ENCODE assay signal across 8 cellular contexts in genomic region chr10:43816351-43817321, GRCh38.
DNase-seq lines count a peak whose midpoint lies in the region; ATAC-seq and TF ChIP-seq lines count a peak whose summit lies in the region.

No MANE protein-coding gene starts in this region.

- peak; percentile 99 for ATAC-seq in HG03108 (IDR thresholded peaks at IDR 0.05; ENCODE audit: unreplicated experiment)
- ATAC-seq in activated CD4-positive, CD25-positive, alpha-beta regulatory T cell treated with anti-CD3 and anti-CD28 coated beads, Interleukin-2, amount 50 U/mL, for 24 hours: peak; percentile 88 to 94

- H3K4me3 ChIP-seq in colonic mucosa: no peak overlapping the region
- no peak overlapping the region for H3K4me3 ChIP-seq in A673 (ENCODE audit: low read depth, low read length, poor library complexity, severe bottlenecking)

- H3K27ac ChIP-seq in colonic mucosa (no peak overlapping the region), A673 (ENCODE audit: low read depth, low read length, poor library complexity, severe bottlenecking) (no peak overlapping the region)

- H3K9me3 ChIP-seq in colonic mucosa (no peaks in the 10 kb centered on the region), A673 (ENCODE audit: low read depth, low read length, poor library complexity, severe bottlenecking) (no peaks in the 10 kb centered on the region)

- peaks cover 2% of the 10 kb centered on the region for H3K4me1 ChIP-seq in colonic mucosa
- H3K4me1 ChIP-seq in A673 (ENCODE audit: insufficient read depth, low read length, poor library complexity, severe bottlenecking): no peaks in the 10 kb centered on the region

- TF ChIP-seq CTCF in colonic mucosa (IDR thresholded peaks at IDR 0.05) (no peak), A673 (conservative IDR thresholded peaks at IDR 0.05; ENCODE audit: low read depth, low read length) (no peak)

- H3K9ac ChIP-seq in colonic mucosa (ENCODE audit: low read depth in 2 of 2, low read length in 2 of 2): no peak overlapping the region

- POLR2A ChIA-PET in A673 (lab: Charles Lee; ENCODE audit: low non-redundant PET): no interaction called here

- H3K36me3 ChIP-seq in colonic mucosa (no peaks in the 10 kb centered on the region), A673 (ENCODE audit: insufficient read depth, low read length, poor library complexity, severe bottlenecking) (no peaks in the 10 kb centered on the region)

- CTCF ChIA-PET in A673 (lab: Charles Lee): no interaction called here

- peak; percentile 25 for DNase-seq in SKM-1 treated with dmso at 0.1 percent for 144 hours (lab: John Stamatoyannopoulos, UW; ENCODE audit: unreplicated experiment)
- DNase-seq in SKM-1 (lab: John Stamatoyannopoulos, UW; ENCODE audit: unreplicated experiment): no peak
- peak; percentile 44 for DNase-seq in colonic mucosa
- DNase-seq in stimulated activated CD4-positive, alpha-beta T cell treated with anti-CD3 and anti-CD28 coated beads, Interleukin-12 subunit alpha, Interleukin-12 subunit beta, amount 100 ng/mL, for 24 hours (ENCODE audit: low read depth in 2 of 2): peak; percentile 49 to 64
- no peak for DNase-seq in A673 (ENCODE audit: low spot score)
- no peak for DNase-seq in NCI-H1930 (lab: John Stamatoyannopoulos, UW)

- intact Hi-C loops in colonic mucosa (cut with DNase I): no loop called here
- intact Hi-C loops in A673 (cut with micrococcal nuclease; ENCODE audit: unreplicated experiment): no loop called here

- no peaks in the 10 kb centered on the region for H3K27me3 ChIP-seq in colonic mucosa
- H3K27me3 ChIP-seq in A673 (replicated peaks; ENCODE audit: insufficient read depth, low read depth, low read length, poor library complexity): no peaks in the 10 kb centered on the region

- BruUV-seq in A673 (replicated peaks; lab: Mats Ljungman, UMichigan): no TSS peak

Comparison
In these comparisons a context has a peak if more than half of its experiments do, and no peak if none do; other contexts are left out.
1. DNase-seq: peak in SKM-1 treated with dmso at 0.1 percent for 144 hours (single experiment), colonic mucosa (single experiment) and stimulated activated CD4-positive, alpha-beta T cell treated with anti-CD3 and anti-CD28 coated beads, Interleukin-12 subunit alpha, Interleukin-12 subunit beta, amount 100 ng/mL, for 24 hours (2 of 2); none in SKM-1 (single experiment), A673 (single experiment) and NCI-H1930 (0 of 2).